ENCODE assay signal across 11 cellular contexts in genomic region chr5:139664727-139665351, GRCh38. TPM values are rescaled to one million over a fixed set of nuclear protein-coding genes. Genes with fewer than 3 reads are reported as not detected.
A peak's percentile ranks its signal among the peaks of the same experiment; 100 is the strongest.
DNase-seq lines count a peak whose midpoint lies in the region; ATAC-seq and TF ChIP-seq lines count a peak whose summit lies in the region.
"Had no signal": no experiment of that assay in that cellular context is flagged by ENCODE, and none has a peak within 500 bp of the region (broad histone marks: within the 10 kb centered on the region; RNA-seq: fewer than 3 reads in every experiment).

No MANE protein-coding gene starts in this region.

- no peaks in the 10 kb centered on the region for H3K9me3 ChIP-seq in SK-N-SH
- no peaks in the 10 kb centered on the region for H3K9me3 ChIP-seq in neuronal stem cell (replicated peaks in 1 of 2; ENCODE audit: control insufficient read depth in 2 of 2, insufficient read depth in 1 of 2, low read depth in 1 of 2, low read length in 2 of 2)
- no peaks in the 10 kb centered on the region for H3K9me3 ChIP-seq in upper lobe of right lung
- H3K9me3 ChIP-seq in CD4-positive, alpha-beta T cell (ENCODE audit: control insufficient read depth, low read length): no peaks in the 10 kb centered on the region

- no peak overlapping the region for H2BK12ac ChIP-seq in neuronal stem cell (ENCODE audit: low read length)

- H4K20me1 ChIP-seq in SK-N-SH (ENCODE audit: insufficient read depth): peaks cover 42% of the 10 kb centered on the region

- H3K27ac ChIP-seq in SK-N-SH (ENCODE audit: low read depth in 2 of 2, low read length in 1 of 2) (peak overlapping the region; percentile 92 to 99; a peak in 3 of 4 replicates), neuronal stem cell (replicated peaks; ENCODE audit: low read length) (no peak overlapping the region), upper lobe of right lung (peak overlapping the region; percentile 42)
- no peak overlapping the region for H3K27ac ChIP-seq in CD4-positive, alpha-beta T cell (ENCODE audit: low read depth, low read length)

- no peak overlapping the region for H2BK15ac ChIP-seq in neuronal stem cell (ENCODE audit: low read length)

- 61% methylated on average over 5 of the region's 15 CpGs for WGBS in SK-N-SH (ENCODE audit: low lambda C conversion rate)
- WGBS in neuronal stem cell (ENCODE audit: extremely low coverage in 2 of 2, insufficient read length in 2 of 2, insufficient replicate concordance in 1 of 2), 2 donors: no CpG with 5 or more reads among the region's 15 CpGs

- intact Hi-C loops in Right ventricle myocardium superior (cut with DNase I) (no loop called here), upper lobe of right lung (cut with DNase I) (no loop called here)
- intact Hi-C loops in CD4-positive, alpha-beta T cell (cut with DNase I, micrococcal nuclease): no loop called here

- H3K9ac ChIP-seq in SK-N-SH: no peak overlapping the region
- no peak overlapping the region for H3K9ac ChIP-seq in neuronal stem cell (ENCODE audit: low read depth, low read length, poor library complexity)

- H2AK5ac ChIP-seq in neuronal stem cell (ENCODE audit: low read depth, low read length): no peak overlapping the region

- no peaks in the 10 kb centered on the region for H3K27me3 Mint-ChIP-seq in CD4-positive, alpha-beta T cell

- H3K18ac ChIP-seq in neuronal stem cell (ENCODE audit: low read length): peak overlapping the region; percentile 31

- H2BK5ac ChIP-seq in neuronal stem cell (ENCODE audit: low read length): no peak overlapping the region

- no peak overlapping the region for H3K27ac Mint-ChIP-seq in CD4-positive, alpha-beta T cell

- H3K23ac ChIP-seq in neuronal stem cell (ENCODE audit: low read depth, low read length, poor library complexity): no peak overlapping the region

- peaks cover 25% of the 10 kb centered on the region for H3K79me1 ChIP-seq in neuronal stem cell (ENCODE audit: low read depth, low read length)

- peaks cover 97% of the 10 kb centered on the region for H3K79me2 ChIP-seq in SK-N-SH (ENCODE audit: insufficient read depth)

- H3K27me3 ChIP-seq in SK-N-SH (ENCODE audit: insufficient read depth): no peaks in the 10 kb centered on the region
- no peaks in the 10 kb centered on the region for H3K27me3 ChIP-seq in neuronal stem cell (ENCODE audit: control insufficient read depth in 3 of 3, insufficient read depth in 3 of 3, low read depth in 1 of 3, low read length in 3 of 3)
- H3K27me3 ChIP-seq in upper lobe of right lung: no peaks in the 10 kb centered on the region
- H3K27me3 ChIP-seq in CD4-positive, alpha-beta T cell (ENCODE audit: control insufficient read depth, insufficient read depth, low read length): no peaks in the 10 kb centered on the region
- H3K27me3 ChIP-seq: cardiac muscle cell had no signal

- H3K36me3 ChIP-seq in SK-N-SH (replicated peaks in 1 of 2; ENCODE audit: control insufficient read depth in 1 of 2, insufficient read depth in 2 of 2, low read length in 1 of 2) (peaks cover 0 to 5% of the 10 kb centered on the region in 2 experiments), neuronal stem cell (replicated peaks in 1 of 2; ENCODE audit: control insufficient read depth in 2 of 2, insufficient read depth in 2 of 2, low read length in 2 of 2) (peaks cover 4 to 32% of the 10 kb centered on the region in 2 donors), upper lobe of right lung (no peaks in the 10 kb centered on the region)
- H3K36me3 ChIP-seq: cardiac muscle cell had no signal

- H2AFZ ChIP-seq in SK-N-SH (ENCODE audit: low read depth) (no peak overlapping the region), neuronal stem cell (ENCODE audit: low read length) (no peak overlapping the region)

- CTCF ChIA-PET in SK-N-SH (lab: Yijun Ruan, JAX): interaction anchor here (0.8 to 20.6 kb wide), 9 partner anchors 11 to 122 kb away, joined by 3 to 204 read pairs (median 6); no protein-coding TSS in a partner anchor
- CTCF ChIA-PET in CD4-positive, alpha-beta T cell (lab: Charles Lee): interaction anchor here (1.0 kb wide), 1 partner anchor 100 kb away, joined by 3 read pairs; no protein-coding TSS in a partner anchor

- no peak for TF ChIP-seq RAD21 in SK-N-SH (IDR thresholded peaks at IDR 0.05; ENCODE audit: low read length)

- no peaks in the 10 kb centered on the region for H3K36me3 Mint-ChIP-seq in CD4-positive, alpha-beta T cell (ENCODE audit: low read depth)

- 0 out of 4 replicates have a peak, but pooled peaks of 1 of the 2 experiments have one; percentile 10 for TF ChIP-seq EP300 in SK-N-SH (IDR thresholded peaks at IDR 0.05; ENCODE audit: borderline replicate concordance in 1 of 2, low read depth in 1 of 2, low read length in 1 of 2)

- ATAC-seq in SK-N-SH treated with all-trans-retinoic acid at 6 μM for 48 hours (no peak), Right ventricle myocardium superior (ENCODE audit: poor library complexity) (peak; percentile 14), upper lobe of right lung (no peak)
- ATAC-seq in CD4-positive, alpha-beta T cell (ENCODE audit: poor library complexity): no peak

- peaks cover 32% of the 10 kb centered on the region for H3K4me1 Mint-ChIP-seq in CD4-positive, alpha-beta T cell (ENCODE audit: low read depth)

- H3K9me3 Mint-ChIP-seq in CD4-positive, alpha-beta T cell: no peaks in the 10 kb centered on the region

- no peak overlapping the region for H4K8ac ChIP-seq in neuronal stem cell (ENCODE audit: low read depth, low read length)

- no peak overlapping the region for H3K4me3 ChIP-seq in SK-N-SH (ENCODE audit: low read depth in 2 of 2, low read length in 1 of 2)
- no peak overlapping the region for H3K4me3 ChIP-seq in neuronal stem cell (ENCODE audit: low read length in 2 of 2)
- no peak overlapping the region for H3K4me3 ChIP-seq in upper lobe of right lung
- no peak overlapping the region for H3K4me3 ChIP-seq in foreskin fibroblast (ENCODE audit: low read depth in 1 of 2, low read length in 2 of 2)
- H3K4me3 ChIP-seq: cardiac muscle cell had no signal

- DNase-seq in SK-N-SH (peak; percentile 83), Right ventricle myocardium superior (peak; percentile 56), neuronal stem cell (ENCODE audit: low spot score) (no peak), upper lobe of right lung (peak; percentile 62), foreskin fibroblast (no peak), ecto neural progenitor cell (ENCODE audit: low spot score) (no peak)
- no peak for DNase-seq in CD4-positive, alpha-beta T cell
- DNase-seq: activated T-cell treated with anti-CD3 and anti-CD28 coated beads, Interleukin-2, amount 50 U/mL, for 1 hour; NCI-H2029 treated with DMSO at 0.1 percent for 48 hours had no signal

- H3K4ac ChIP-seq in neuronal stem cell (ENCODE audit: low read length): no peak overlapping the region

- peaks cover 37% of the 10 kb centered on the region for H3F3A ChIP-seq in SK-N-SH (replicated peaks; ENCODE audit: insufficient read depth)

- H3K14ac ChIP-seq in neuronal stem cell (ENCODE audit: low read length): no peak overlapping the region

- POLR2A ChIA-PET in SK-N-SH (lab: Yijun Ruan, JAX): interaction anchor here (0.7 to 5.3 kb wide), 5 partner anchors 9 to 44 kb away, joined by 3 to 34 read pairs (median 4); partner anchors contain the start of gene CXXC5
- POLR2A ChIA-PET in CD4-positive, alpha-beta T cell (lab: Charles Lee): interaction anchor here (0.6 kb wide), 1 partner anchor 28 kb away, joined by 3 read pairs; no protein-coding TSS in a partner anchor

- H3K9me2 ChIP-seq in SK-N-SH: no peaks in the 10 kb centered on the region

- no peak overlapping the region for H3K4me3 Mint-ChIP-seq in CD4-positive, alpha-beta T cell

- H4K91ac ChIP-seq in neuronal stem cell (ENCODE audit: low read depth, low read length, poor library complexity): no peak overlapping the region

- TF ChIP-seq CTCF in SK-N-SH (IDR thresholded peaks at IDR 0.05) (no peak), upper lobe of right lung (IDR thresholded peaks at IDR 0.05) (no peak), foreskin fibroblast (IDR thresholded peaks at IDR 0.05; ENCODE audit: low read depth, low read length) (no peak)
- TF ChIP-seq CTCF in CD4-positive, alpha-beta T cell (IDR thresholded peaks at IDR 0.05): no peak

- H3K4me2 ChIP-seq in SK-N-SH (peak overlapping the region; percentile 10; the same call in 1 of the 2 replicates), neuronal stem cell (ENCODE audit: insufficient read depth, low read length, poor library complexity, severe bottlenecking) (no peak overlapping the region)

- H3K4me1 ChIP-seq in SK-N-SH (ENCODE audit: control insufficient read depth in 1 of 2, insufficient read depth in 2 of 2, low read depth in 1 of 2, low read length in 1 of 2) (peaks cover 68 to 97% of the 10 kb centered on the region in 2 experiments), neuronal stem cell (ENCODE audit: control insufficient read depth in 2 of 2, insufficient read depth in 1 of 2, low read depth in 1 of 2, low read length in 2 of 2) (peaks cover 35 to 40% of the 10 kb centered on the region in 2 donors), upper lobe of right lung (peaks cover 75% of the 10 kb centered on the region)

- no peak overlapping the region for H2BK120ac ChIP-seq in neuronal stem cell (ENCODE audit: low read depth, low read length)

TF ChIP-seq in SK-N-SH, 30 proteins besides CTCF, POLR2A, EP300 and RAD21:
- no peak for TF ChIP-seq TCF12 (IDR thresholded peaks at IDR 0.05)
- TF ChIP-seq ELF1 (IDR thresholded peaks at IDR 0.05): no peak
- no peak for TF ChIP-seq RXRA (IDR thresholded peaks at IDR 0.05; ENCODE audit: borderline replicate concordance, low read depth)
- TF ChIP-seq RCOR1 (IDR thresholded peaks at IDR 0.05; ENCODE audit: low read length): no peak
- peak; percentile 70 for TF ChIP-seq MXI1 (IDR thresholded peaks at IDR 0.05; ENCODE audit: low read depth, low read length)
- no peak for TF ChIP-seq SIN3A (IDR thresholded peaks at IDR 0.05; ENCODE audit: borderline replicate concordance, low read depth, low read length)
- peak; percentile 51 for TF ChIP-seq CHD2 (IDR thresholded peaks at IDR 0.05; ENCODE audit: low read length, partially characterized antibody)

RNA-seq across cellular contexts. Expression of gene CXXC5, which starts 16.7 kb away (rescaled TPM):
- polyA plus RNA-seq in SK-N-SH (2012; rRNA removed): 47.4 and 52.9 TPM in 2 replicates
- polyA plus RNA-seq in SK-N-SH (2012; cell fraction: cytosol; rRNA removed): 32.6 and 46.5 TPM in 2 replicates
- polyA plus RNA-seq in SK-N-SH (2012; cell fraction: nucleus; rRNA removed): 35.1 and 38.6 TPM in 2 replicates
- 67.3 TPM for total RNA-seq in Right ventricle myocardium superior
- polyA plus RNA-seq in neuronal stem cell (2013, experiment 1 of 2): 30.9 TPM
- polyA plus RNA-seq in neuronal stem cell (2013, experiment 2 of 2): 32.1 TPM
- 30.6 TPM for total RNA-seq in upper lobe of right lung
- 1 to 10 TPM; 1.9 to 2.7 TPM for total RNA-seq in CD4-positive, alpha-beta T cell

Comparison
In these comparisons a context has a peak if more than half of its experiments do, and no peak if none do; other contexts are left out.
1. DNase-seq: peak in SK-N-SH (single experiment), Right ventricle myocardium superior (single experiment) and upper lobe of right lung (single experiment); none in neuronal stem cell (single experiment), foreskin fibroblast (0 of 2), CD4-positive, alpha-beta T cell (0 of 10) and ecto neural progenitor cell (single experiment).
2. H3K27ac ChIP-seq: peak in SK-N-SH (2 of 2) and upper lobe of right lung (single experiment); none in neuronal stem cell (single experiment) and CD4-positive, alpha-beta T cell (single experiment).